ENCODE assay signal across 1 cellular context in the genomic region with DNA sequence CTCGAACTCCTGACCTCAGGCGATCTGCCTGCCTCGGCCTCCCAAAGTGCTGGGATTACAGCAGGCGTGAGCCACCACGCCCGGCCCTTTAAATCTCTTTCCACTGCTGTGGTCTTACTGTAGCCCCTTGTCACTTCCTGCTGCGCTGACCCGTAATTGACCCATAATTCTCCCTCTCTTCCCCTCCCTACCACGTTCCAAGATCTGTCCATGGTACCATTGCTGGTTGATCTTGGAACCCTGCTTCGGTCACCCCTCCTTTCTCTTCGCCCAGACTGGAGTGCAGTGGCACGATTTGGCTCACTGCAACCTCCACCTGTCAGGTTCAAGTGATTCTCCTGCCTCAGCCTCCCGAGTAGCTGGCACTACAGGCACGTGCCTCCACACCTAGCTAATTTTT.
TF ChIP-seq lines count a peak whose summit lies in the region.

No MANE protein-coding gene starts in this region.

TF ChIP-seq in K562, 482 proteins besides CTCF, POLR2A, EP300 and RAD21 (continued from another document and continues in another):
- TF ChIP-seq, protein P1, sequence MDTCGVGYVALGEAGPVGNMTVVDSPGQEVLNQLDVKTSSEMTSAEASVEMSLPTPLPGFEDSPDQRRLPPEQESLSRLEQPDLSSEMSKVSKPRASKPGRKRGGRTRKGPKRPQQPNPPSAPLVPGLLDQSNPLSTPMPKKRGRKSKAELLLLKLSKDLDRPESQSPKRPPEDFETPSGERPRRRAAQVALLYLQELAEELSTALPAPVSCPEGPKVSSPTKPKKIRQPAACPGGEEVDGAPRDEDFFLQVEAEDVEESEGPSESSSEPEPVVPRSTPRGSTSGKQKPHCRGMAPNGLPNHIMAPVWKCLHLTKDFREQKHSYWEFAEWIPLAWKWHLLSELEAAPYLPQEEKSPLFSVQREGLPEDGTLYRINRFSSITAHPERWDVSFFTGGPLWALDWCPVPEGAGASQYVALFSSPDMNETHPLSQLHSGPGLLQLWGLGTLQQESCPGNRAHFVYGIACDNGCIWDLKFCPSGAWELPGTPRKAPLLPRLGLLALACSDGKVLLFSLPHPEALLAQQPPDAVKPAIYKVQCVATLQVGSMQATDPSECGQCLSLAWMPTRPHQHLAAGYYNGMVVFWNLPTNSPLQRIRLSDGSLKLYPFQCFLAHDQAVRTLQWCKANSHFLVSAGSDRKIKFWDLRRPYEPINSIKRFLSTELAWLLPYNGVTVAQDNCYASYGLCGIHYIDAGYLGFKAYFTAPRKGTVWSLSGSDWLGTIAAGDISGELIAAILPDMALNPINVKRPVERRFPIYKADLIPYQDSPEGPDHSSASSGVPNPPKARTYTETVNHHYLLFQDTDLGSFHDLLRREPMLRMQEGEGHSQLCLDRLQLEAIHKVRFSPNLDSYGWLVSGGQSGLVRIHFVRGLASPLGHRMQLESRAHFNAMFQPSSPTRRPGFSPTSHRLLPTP (IDR thresholded peaks at IDR 0.05; ENCODE audit: borderline replicate concordance, extremely low read depth, insufficient read length): no peak
- TF ChIP-seq SETDB1 (IDR thresholded peaks at IDR 0.05; ENCODE audit: low read length): no peak
- no peak for TF ChIP-seq STAG1 (CRISPR knock-in tag; IDR thresholded peaks at IDR 0.05; ENCODE audit: borderline replicate concordance)
- TF ChIP-seq MCM5 (IDR thresholded peaks at IDR 0.05; ENCODE audit: low read depth): no peak
- TF ChIP-seq SIN3A (IDR thresholded peaks at IDR 0.05; ENCODE audit: borderline replicate concordance in 2 of 2, control insufficient read depth in 1 of 2, low read depth in 2 of 2, low read length in 2 of 2): peak in 1 of 2 experiments; percentile 41; a peak in 1 of 4 replicates
- TF ChIP-seq, protein P2, sequence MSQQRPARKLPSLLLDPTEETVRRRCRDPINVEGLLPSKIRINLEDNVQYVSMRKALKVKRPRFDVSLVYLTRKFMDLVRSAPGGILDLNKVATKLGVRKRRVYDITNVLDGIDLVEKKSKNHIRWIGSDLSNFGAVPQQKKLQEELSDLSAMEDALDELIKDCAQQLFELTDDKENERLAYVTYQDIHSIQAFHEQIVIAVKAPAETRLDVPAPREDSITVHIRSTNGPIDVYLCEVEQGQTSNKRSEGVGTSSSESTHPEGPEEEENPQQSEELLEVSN (IDR thresholded peaks at IDR 0.05; ENCODE audit: borderline replicate concordance in 1 of 2, extremely low read depth in 1 of 2, insufficient read depth in 1 of 2, insufficient read length in 1 of 2, low read depth in 1 of 2, low read length in 1 of 2, poor library complexity in 1 of 2, severe bottlenecking in 1 of 2): no peak
- TF ChIP-seq, protein P3, sequence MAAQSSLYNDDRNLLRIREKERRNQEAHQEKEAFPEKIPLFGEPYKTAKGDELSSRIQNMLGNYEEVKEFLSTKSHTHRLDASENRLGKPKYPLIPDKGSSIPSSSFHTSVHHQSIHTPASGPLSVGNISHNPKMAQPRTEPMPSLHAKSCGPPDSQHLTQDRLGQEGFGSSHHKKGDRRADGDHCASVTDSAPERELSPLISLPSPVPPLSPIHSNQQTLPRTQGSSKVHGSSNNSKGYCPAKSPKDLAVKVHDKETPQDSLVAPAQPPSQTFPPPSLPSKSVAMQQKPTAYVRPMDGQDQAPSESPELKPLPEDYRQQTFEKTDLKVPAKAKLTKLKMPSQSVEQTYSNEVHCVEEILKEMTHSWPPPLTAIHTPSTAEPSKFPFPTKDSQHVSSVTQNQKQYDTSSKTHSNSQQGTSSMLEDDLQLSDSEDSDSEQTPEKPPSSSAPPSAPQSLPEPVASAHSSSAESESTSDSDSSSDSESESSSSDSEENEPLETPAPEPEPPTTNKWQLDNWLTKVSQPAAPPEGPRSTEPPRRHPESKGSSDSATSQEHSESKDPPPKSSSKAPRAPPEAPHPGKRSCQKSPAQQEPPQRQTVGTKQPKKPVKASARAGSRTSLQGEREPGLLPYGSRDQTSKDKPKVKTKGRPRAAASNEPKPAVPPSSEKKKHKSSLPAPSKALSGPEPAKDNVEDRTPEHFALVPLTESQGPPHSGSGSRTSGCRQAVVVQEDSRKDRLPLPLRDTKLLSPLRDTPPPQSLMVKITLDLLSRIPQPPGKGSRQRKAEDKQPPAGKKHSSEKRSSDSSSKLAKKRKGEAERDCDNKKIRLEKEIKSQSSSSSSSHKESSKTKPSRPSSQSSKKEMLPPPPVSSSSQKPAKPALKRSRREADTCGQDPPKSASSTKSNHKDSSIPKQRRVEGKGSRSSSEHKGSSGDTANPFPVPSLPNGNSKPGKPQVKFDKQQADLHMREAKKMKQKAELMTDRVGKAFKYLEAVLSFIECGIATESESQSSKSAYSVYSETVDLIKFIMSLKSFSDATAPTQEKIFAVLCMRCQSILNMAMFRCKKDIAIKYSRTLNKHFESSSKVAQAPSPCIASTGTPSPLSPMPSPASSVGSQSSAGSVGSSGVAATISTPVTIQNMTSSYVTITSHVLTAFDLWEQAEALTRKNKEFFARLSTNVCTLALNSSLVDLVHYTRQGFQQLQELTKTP (IDR thresholded peaks at IDR 0.05; ENCODE audit: low read depth in 1 of 2, partially characterized antibody in 2 of 2): peak in 1 of 2 experiments; percentile 42
- no peak for TF ChIP-seq KAT8 (IDR thresholded peaks at IDR 0.05; ENCODE audit: low read depth)
- TF ChIP-seq, protein P4, sequence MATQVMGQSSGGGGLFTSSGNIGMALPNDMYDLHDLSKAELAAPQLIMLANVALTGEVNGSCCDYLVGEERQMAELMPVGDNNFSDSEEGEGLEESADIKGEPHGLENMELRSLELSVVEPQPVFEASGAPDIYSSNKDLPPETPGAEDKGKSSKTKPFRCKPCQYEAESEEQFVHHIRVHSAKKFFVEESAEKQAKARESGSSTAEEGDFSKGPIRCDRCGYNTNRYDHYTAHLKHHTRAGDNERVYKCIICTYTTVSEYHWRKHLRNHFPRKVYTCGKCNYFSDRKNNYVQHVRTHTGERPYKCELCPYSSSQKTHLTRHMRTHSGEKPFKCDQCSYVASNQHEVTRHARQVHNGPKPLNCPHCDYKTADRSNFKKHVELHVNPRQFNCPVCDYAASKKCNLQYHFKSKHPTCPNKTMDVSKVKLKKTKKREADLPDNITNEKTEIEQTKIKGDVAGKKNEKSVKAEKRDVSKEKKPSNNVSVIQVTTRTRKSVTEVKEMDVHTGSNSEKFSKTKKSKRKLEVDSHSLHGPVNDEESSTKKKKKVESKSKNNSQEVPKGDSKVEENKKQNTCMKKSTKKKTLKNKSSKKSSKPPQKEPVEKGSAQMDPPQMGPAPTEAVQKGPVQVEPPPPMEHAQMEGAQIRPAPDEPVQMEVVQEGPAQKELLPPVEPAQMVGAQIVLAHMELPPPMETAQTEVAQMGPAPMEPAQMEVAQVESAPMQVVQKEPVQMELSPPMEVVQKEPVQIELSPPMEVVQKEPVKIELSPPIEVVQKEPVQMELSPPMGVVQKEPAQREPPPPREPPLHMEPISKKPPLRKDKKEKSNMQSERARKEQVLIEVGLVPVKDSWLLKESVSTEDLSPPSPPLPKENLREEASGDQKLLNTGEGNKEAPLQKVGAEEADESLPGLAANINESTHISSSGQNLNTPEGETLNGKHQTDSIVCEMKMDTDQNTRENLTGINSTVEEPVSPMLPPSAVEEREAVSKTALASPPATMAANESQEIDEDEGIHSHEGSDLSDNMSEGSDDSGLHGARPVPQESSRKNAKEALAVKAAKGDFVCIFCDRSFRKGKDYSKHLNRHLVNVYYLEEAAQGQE (CRISPR knock-in tag; IDR thresholded peaks at IDR 0.05; ENCODE audit: low read depth): peak; percentile 93
- TF ChIP-seq, protein P5, sequence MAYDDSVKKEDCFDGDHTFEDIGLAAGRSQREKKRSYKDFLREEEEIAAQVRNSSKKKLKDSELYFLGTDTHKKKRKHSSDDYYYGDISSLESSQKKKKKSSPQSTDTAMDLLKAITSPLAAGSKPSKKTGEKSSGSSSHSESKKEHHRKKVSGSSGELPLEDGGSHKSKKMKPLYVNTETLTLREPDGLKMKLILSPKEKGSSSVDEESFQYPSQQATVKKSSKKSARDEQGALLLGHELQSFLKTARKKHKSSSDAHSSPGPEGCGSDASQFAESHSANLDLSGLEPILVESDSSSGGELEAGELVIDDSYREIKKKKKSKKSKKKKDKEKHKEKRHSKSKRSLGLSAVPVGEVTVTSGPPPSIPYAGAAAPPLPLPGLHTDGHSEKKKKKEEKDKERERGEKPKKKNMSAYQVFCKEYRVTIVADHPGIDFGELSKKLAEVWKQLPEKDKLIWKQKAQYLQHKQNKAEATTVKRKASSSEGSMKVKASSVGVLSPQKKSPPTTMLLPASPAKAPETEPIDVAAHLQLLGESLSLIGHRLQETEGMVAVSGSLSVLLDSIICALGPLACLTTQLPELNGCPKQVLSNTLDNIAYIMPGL (CRISPR knock-in tag; IDR thresholded peaks at IDR 0.05): no peak
- no peak for TF ChIP-seq ZNF778 (CRISPR knock-in tag; IDR thresholded peaks at IDR 0.05)
- TF ChIP-seq, protein P6, sequence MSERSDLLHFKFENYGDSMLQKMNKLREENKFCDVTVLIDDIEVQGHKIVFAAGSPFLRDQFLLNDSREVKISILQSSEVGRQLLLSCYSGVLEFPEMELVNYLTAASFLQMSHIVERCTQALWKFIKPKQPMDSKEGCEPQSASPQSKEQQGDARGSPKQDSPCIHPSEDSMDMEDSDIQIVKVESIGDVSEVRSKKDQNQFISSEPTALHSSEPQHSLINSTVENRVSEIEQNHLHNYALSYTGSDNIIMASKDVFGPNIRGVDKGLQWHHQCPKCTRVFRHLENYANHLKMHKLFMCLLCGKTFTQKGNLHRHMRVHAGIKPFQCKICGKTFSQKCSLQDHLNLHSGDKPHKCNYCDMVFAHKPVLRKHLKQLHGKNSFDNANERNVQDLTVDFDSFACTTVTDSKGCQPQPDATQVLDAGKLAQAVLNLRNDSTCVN (CRISPR knock-in tag; IDR thresholded peaks at IDR 0.05): no peak
- TF ChIP-seq, protein P7, sequence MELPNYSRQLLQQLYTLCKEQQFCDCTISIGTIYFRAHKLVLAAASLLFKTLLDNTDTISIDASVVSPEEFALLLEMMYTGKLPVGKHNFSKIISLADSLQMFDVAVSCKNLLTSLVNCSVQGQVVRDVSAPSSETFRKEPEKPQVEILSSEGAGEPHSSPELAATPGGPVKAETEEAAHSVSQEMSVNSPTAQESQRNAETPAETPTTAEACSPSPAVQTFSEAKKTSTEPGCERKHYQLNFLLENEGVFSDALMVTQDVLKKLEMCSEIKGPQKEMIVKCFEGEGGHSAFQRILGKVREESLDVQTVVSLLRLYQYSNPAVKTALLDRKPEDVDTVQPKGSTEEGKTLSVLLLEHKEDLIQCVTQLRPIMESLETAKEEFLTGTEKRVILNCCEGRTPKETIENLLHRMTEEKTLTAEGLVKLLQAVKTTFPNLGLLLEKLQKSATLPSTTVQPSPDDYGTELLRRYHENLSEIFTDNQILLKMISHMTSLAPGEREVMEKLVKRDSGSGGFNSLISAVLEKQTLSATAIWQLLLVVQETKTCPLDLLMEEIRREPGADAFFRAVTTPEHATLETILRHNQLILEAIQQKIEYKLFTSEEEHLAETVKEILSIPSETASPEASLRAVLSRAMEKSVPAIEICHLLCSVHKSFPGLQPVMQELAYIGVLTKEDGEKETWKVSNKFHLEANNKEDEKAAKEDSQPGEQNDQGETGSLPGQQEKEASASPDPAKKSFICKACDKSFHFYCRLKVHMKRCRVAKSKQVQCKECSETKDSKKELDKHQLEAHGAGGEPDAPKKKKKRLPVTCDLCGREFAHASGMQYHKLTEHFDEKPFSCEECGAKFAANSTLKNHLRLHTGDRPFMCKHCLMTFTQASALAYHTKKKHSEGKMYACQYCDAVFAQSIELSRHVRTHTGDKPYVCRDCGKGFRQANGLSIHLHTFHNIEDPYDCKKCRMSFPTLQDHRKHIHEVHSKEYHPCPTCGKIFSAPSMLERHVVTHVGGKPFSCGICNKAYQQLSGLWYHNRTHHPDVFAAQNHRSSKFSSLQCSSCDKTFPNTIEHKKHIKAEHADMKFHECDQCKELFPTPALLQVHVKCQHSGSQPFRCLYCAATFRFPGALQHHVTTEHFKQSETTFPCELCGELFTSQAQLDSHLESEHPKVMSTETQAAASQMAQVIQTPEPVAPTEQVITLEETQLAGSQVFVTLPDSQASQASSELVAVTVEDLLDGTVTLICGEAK (IDR thresholded peaks at IDR 0.05): 0 out of 2 replicates have a peak, but pooled peaks have one; percentile 21
- TF ChIP-seq, protein P7 (CRISPR knock-in tag; IDR thresholded peaks at IDR 0.05): no peak
- TF ChIP-seq ZNF354B (CRISPR knock-in tag; IDR thresholded peaks at IDR 0.05): no peak
- TF ChIP-seq CBX3 (IDR thresholded peaks at IDR 0.05; ENCODE audit: borderline replicate concordance in 1 of 2, low read length in 2 of 2): no peak
- TF ChIP-seq FOSL1 (tag; conservative IDR thresholded peaks at IDR 0.05): no peak
- no peak for TF ChIP-seq ZSCAN32 (CRISPR knock-in tag; IDR thresholded peaks at IDR 0.05)
- no peak for TF ChIP-seq SAP30 (IDR thresholded peaks at IDR 0.05; ENCODE audit: borderline replicate concordance, insufficient read depth, low read depth, low read length, poor library complexity, severe bottlenecking)
- TF ChIP-seq ATF1 (CRISPR knock-in tag; IDR thresholded peaks at IDR 0.05): no peak
- no peak for TF ChIP-seq ATF1 (tag; IDR thresholded peaks at IDR 0.05)
- TF ChIP-seq ZNF644 (tag; IDR thresholded peaks at IDR 0.05; ENCODE audit: low read depth): no peak
- TF ChIP-seq, protein P8, sequence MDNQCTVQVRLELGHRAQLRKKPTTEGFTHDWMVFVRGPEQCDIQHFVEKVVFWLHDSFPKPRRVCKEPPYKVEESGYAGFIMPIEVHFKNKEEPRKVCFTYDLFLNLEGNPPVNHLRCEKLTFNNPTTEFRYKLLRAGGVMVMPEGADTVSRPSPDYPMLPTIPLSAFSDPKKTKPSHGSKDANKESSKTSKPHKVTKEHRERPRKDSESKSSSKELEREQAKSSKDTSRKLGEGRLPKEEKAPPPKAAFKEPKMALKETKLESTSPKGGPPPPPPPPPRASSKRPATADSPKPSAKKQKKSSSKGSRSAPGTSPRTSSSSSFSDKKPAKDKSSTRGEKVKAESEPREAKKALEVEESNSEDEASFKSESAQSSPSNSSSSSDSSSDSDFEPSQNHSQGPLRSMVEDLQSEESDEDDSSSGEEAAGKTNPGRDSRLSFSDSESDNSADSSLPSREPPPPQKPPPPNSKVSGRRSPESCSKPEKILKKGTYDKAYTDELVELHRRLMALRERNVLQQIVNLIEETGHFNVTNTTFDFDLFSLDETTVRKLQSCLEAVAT (IDR thresholded peaks at IDR 0.05): no peak
- no peak for TF ChIP-seq ZNF785 (CRISPR knock-in tag; IDR thresholded peaks at IDR 0.05)
